Comparison of ENCODE assay signal across 1 cellular context in genomic region chr21:29321908-29322569, GRCh38.
TF ChIP-seq lines count a peak whose summit lies in the region.

No MANE protein-coding gene starts in this region.

TF ChIP-seq in GM23338, 12 proteins besides CTCF, POLR2A, EP300 and RAD21 (continued from another document):
- TF ChIP-seq, protein P1, sequence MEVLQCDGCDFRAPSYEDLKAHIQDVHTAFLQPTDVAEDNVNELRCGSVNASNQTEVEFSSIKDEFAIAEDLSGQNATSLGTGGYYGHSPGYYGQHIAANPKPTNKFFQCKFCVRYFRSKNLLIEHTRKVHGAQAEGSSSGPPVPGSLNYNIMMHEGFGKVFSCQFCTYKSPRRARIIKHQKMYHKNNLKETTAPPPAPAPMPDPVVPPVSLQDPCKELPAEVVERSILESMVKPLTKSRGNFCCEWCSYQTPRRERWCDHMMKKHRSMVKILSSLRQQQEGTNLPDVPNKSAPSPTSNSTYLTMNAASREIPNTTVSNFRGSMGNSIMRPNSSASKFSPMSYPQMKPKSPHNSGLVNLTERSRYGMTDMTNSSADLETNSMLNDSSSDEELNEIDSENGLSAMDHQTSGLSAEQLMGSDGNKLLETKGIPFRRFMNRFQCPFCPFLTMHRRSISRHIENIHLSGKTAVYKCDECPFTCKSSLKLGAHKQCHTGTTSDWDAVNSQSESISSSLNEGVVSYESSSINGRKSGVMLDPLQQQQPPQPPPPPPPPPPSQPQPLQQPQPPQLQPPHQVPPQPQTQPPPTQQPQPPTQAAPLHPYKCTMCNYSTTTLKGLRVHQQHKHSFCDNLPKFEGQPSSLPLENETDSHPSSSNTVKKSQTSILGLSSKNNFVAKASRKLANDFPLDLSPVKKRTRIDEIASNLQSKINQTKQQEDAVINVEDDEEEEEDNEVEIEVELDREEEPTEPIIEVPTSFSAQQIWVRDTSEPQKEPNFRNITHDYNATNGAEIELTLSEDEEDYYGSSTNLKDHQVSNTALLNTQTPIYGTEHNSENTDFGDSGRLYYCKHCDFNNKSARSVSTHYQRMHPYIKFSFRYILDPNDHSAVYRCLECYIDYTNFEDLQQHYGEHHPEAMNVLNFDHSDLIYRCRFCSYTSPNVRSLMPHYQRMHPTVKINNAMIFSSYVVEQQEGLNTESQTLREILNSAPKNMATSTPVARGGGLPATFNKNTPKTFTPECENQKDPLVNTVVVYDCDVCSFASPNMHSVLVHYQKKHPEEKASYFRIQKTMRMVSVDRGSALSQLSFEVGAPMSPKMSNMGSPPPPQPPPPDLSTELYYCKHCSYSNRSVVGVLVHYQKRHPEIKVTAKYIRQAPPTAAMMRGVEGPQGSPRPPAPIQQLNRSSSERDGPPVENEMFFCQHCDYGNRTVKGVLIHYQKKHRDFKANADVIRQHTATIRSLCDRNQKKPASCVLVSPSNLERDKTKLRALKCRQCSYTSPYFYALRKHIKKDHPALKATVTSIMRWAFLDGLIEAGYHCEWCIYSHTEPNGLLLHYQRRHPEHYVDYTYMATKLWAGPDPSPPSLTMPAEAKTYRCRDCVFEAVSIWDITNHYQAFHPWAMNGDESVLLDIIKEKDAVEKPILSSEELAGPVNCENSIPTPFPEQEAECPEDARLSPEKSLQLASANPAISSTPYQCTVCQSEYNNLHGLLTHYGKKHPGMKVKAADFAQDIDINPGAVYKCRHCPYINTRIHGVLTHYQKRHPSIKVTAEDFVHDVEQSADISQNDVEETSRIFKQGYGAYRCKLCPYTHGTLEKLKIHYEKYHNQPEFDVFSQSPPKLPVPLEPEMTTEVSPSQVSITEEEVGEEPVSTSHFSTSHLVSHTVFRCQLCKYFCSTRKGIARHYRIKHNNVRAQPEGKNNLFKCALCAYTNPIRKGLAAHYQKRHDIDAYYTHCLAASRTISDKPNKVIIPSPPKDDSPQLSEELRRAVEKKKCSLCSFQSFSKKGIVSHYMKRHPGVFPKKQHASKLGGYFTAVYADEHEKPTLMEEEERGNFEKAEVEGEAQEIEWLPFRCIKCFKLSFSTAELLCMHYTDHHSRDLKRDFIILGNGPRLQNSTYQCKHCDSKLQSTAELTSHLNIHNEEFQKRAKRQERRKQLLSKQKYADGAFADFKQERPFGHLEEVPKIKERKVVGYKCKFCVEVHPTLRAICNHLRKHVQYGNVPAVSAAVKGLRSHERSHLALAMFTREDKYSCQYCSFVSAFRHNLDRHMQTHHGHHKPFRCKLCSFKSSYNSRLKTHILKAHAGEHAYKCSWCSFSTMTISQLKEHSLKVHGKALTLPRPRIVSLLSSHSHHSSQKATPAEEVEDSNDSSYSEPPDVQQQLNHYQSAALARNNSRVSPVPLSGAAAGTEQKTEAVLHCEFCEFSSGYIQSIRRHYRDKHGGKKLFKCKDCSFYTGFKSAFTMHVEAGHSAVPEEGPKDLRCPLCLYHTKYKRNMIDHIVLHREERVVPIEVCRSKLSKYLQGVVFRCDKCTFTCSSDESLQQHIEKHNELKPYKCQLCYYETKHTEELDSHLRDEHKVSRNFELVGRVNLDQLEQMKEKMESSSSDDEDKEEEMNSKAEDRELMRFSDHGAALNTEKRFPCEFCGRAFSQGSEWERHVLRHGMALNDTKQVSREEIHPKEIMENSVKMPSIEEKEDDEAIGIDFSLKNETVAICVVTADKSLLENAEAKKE (CRISPR knock-in tag; IDR thresholded peaks at IDR 0.05): no peak
- TF ChIP-seq ZNF331 (CRISPR knock-in tag; IDR thresholded peaks at IDR 0.05; ENCODE audit: low read depth) (no peak), CREB1 (CRISPR knock-in tag; IDR thresholded peaks at IDR 0.05; ENCODE audit: low read depth) (no peak), JUNB (IDR thresholded peaks at IDR 0.05; ENCODE audit: unreplicated experiment) (no peak), EZH2phosphoT487 (IDR thresholded peaks at IDR 0.05; ENCODE audit: unreplicated experiment) (no peak), NANOG (IDR thresholded peaks at IDR 0.05; ENCODE audit: borderline replicate concordance) (no peak)
- TF ChIP-seq, protein P2, sequence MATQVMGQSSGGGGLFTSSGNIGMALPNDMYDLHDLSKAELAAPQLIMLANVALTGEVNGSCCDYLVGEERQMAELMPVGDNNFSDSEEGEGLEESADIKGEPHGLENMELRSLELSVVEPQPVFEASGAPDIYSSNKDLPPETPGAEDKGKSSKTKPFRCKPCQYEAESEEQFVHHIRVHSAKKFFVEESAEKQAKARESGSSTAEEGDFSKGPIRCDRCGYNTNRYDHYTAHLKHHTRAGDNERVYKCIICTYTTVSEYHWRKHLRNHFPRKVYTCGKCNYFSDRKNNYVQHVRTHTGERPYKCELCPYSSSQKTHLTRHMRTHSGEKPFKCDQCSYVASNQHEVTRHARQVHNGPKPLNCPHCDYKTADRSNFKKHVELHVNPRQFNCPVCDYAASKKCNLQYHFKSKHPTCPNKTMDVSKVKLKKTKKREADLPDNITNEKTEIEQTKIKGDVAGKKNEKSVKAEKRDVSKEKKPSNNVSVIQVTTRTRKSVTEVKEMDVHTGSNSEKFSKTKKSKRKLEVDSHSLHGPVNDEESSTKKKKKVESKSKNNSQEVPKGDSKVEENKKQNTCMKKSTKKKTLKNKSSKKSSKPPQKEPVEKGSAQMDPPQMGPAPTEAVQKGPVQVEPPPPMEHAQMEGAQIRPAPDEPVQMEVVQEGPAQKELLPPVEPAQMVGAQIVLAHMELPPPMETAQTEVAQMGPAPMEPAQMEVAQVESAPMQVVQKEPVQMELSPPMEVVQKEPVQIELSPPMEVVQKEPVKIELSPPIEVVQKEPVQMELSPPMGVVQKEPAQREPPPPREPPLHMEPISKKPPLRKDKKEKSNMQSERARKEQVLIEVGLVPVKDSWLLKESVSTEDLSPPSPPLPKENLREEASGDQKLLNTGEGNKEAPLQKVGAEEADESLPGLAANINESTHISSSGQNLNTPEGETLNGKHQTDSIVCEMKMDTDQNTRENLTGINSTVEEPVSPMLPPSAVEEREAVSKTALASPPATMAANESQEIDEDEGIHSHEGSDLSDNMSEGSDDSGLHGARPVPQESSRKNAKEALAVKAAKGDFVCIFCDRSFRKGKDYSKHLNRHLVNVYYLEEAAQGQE (IDR thresholded peaks at IDR 0.05; ENCODE audit: unreplicated experiment): no peak
